Comparison of ENCODE assay signal across 10 cellular contexts in the genomic region with DNA sequence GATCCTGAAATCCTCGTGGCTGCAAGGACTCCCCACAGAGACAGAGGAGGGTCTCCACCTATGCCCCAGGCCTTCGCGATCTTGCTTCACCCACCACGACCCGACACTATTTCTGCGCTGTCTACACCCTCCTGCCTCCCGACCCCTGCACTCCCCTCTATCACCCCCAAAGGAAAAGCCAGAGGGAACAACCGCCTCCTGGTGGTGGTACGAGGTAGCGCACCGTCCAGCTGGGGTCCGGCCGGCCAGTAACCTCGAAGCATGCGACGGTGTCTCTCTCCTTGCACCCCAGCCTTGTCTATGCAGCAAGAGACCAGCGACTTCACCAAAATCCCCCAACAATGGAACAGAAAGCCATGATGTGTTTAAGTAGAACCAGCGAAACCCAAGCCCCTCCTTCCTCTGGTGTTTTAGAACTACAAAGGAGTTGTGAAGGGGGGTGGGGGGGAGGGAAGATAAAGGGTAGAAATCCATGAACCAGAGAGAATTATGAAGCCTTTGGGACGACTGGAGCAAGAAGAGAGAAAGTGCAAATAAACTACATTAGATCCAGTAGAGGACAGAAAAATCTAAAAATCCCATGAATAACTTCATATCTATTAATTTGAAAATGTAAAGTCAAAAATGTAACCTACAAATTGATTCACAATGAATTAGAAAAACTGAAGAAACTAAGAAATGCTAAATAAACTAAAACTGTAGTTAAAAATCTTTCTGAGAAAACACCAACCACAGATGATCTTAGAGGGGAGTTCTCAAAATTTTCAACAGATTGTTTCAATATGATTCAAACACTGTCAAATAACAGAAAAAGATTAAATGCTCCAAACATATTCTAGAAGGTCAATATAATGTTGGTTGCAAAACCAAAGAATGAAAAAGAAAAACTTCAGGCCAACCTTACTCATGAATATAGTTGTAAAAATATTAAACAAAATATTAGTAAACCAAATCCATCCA.
DNase-seq lines count a peak whose midpoint lies in the region; ATAC-seq and TF ChIP-seq lines count a peak whose summit lies in the region.
"Had no signal": no experiment of that assay in that cellular context is flagged by ENCODE, and none has a peak within 500 bp of the region (broad histone marks: within the 10 kb centered on the region; RNA-seq: fewer than 3 reads in every experiment).

No MANE protein-coding gene starts in this region.

- peaks cover 4% of the 10 kb centered on the region for H3K9me3 Mint-ChIP-seq in neural progenitor cell

- TF ChIP-seq CTCF in DND-41 (IDR thresholded peaks at IDR 0.05; ENCODE audit: borderline replicate concordance, extremely low read depth, low read length, poor library complexity, severe bottlenecking) = peak; percentile 60
- TF ChIP-seq CTCF in HFF-Myc (IDR thresholded peaks at IDR 0.05; ENCODE audit: low read depth, low read length, missing control alignments) = peak; percentile 47
- peak; percentile 57 for TF ChIP-seq CTCF in choroid plexus epithelial cell (conservative IDR thresholded peaks at IDR 0.05; ENCODE audit: low read depth, low read length)
- TF ChIP-seq CTCF in neural progenitor cell (IDR thresholded peaks at IDR 0.05) = peak; percentile 46

- no peaks in the 10 kb centered on the region for H3K4me1 Mint-ChIP-seq in neural progenitor cell

- H3K4me1 ChIP-seq in DND-41 (ENCODE audit: insufficient read depth, low read length) = no peaks in the 10 kb centered on the region
- H3K4me1 ChIP-seq in neural progenitor cell = no peaks in the 10 kb centered on the region

- no peak overlapping the region for H3K4me2 ChIP-seq in DND-41 (ENCODE audit: insufficient read depth, low read length)
- no peak overlapping the region for H3K4me2 ChIP-seq in neural progenitor cell

- H3K27me3 Mint-ChIP-seq in neural progenitor cell (ENCODE audit: insufficient read depth, low read depth) = peaks cover 2% of the 10 kb centered on the region
- H3K27me3 Mint-ChIP-seq: activated CD4-positive, alpha-beta T cell treated with anti-CD3 and anti-CD28 coated beads, Interleukin-2, amount 10 ng/mL, durations not matched to agents 7 days and 5 days had no signal

- no peak overlapping the region for H3K4me3 Mint-ChIP-seq in neural progenitor cell
- H3K4me3 Mint-ChIP-seq: activated CD4-positive, alpha-beta T cell treated with anti-CD3 and anti-CD28 coated beads, Interleukin-2, amount 10 ng/mL, durations not matched to agents 7 days and 5 days had no signal

- peaks cover 18% of the 10 kb centered on the region for H3K36me3 Mint-ChIP-seq in neural progenitor cell

- H3K27ac ChIP-seq in DND-41 (ENCODE audit: low read length) (no peak overlapping the region), neural progenitor cell (no peak overlapping the region)

- ATAC-seq in DND-41 (ENCODE audit: insufficient read depth, low read depth) (no peak), GM18498 (IDR thresholded peaks at IDR 0.05; ENCODE audit: unreplicated experiment) (no peak)

- H3K79me2 ChIP-seq in DND-41 (ENCODE audit: insufficient read depth, low read length) = no peaks in the 10 kb centered on the region
- H3K79me2 ChIP-seq in neural progenitor cell (ENCODE audit: low read depth) = no peaks in the 10 kb centered on the region

- H3K9me3 ChIP-seq in DND-41 (ENCODE audit: insufficient read depth, low read length, severe bottlenecking) (no peaks in the 10 kb centered on the region), neural progenitor cell (ENCODE audit: low read depth) (no peaks in the 10 kb centered on the region)

- no peak for DNase-seq in DND-41
- DNase-seq in HFF-Myc (ENCODE audit: extremely low read depth, low read depth) = no peak
- no peak for DNase-seq in choroid plexus epithelial cell (ENCODE audit: low read depth)
- peak; percentile 2 for DNase-seq in neural progenitor cell (ENCODE audit: low spot score)
- DNase-seq in KG1 (lab: John Stamatoyannopoulos, UW) = no peak
- no peak for DNase-seq in cerebellum (ENCODE audit: low spot score)
- DNase-seq in RKO (ENCODE audit: low spot score) = no peak
- DNase-seq: activated CD4-positive, alpha-beta T cell treated with anti-CD3 and anti-CD28 coated beads, Interleukin-2, amount 10 ng/mL, durations not matched to agents 7 days and 5 days; NCI-H1694 treated with DMSO at 0.1 percent for 48 hours had no signal

- H3K4me3 ChIP-seq in DND-41 (ENCODE audit: low read depth in 1 of 2, low read length in 2 of 2) (no peak overlapping the region), HFF-Myc (replicated peaks; ENCODE audit: low read depth, low read length) (no peak overlapping the region), choroid plexus epithelial cell (ENCODE audit: low read depth, low read length) (no peak overlapping the region), neural progenitor cell (no peak overlapping the region)

- H3K27me3 ChIP-seq in DND-41 (ENCODE audit: insufficient read depth, low read length, poor library complexity) = no peaks in the 10 kb centered on the region
- H3K27me3 ChIP-seq in neural progenitor cell = no peaks in the 10 kb centered on the region

- no peak overlapping the region for H3K27ac Mint-ChIP-seq in neural progenitor cell
- H3K27ac Mint-ChIP-seq: activated CD4-positive, alpha-beta T cell treated with anti-CD3 and anti-CD28 coated beads, Interleukin-2, amount 10 ng/mL, durations not matched to agents 7 days and 5 days had no signal

- no peaks in the 10 kb centered on the region for H3F3A ChIP-seq in neural progenitor cell (ENCODE audit: low read depth)

- H4K20me1 ChIP-seq in DND-41 (ENCODE audit: insufficient read depth, low read length) (no peaks in the 10 kb centered on the region), neural progenitor cell (ENCODE audit: low read depth) (no peaks in the 10 kb centered on the region)

- H3K9ac ChIP-seq in DND-41 (ENCODE audit: low read depth, low read length) (no peak overlapping the region), neural progenitor cell (no peak overlapping the region)

- H2AFZ ChIP-seq in DND-41 (ENCODE audit: low read depth, low read length) = no peak overlapping the region
- H2AFZ ChIP-seq in neural progenitor cell (replicated peaks) = no peak overlapping the region

- peaks cover 17% of the 10 kb centered on the region for H3K36me3 ChIP-seq in DND-41 (ENCODE audit: insufficient read depth, low read length)
- H3K36me3 ChIP-seq in neural progenitor cell = peaks cover 3% of the 10 kb centered on the region
